In the genomic region with DNA sequence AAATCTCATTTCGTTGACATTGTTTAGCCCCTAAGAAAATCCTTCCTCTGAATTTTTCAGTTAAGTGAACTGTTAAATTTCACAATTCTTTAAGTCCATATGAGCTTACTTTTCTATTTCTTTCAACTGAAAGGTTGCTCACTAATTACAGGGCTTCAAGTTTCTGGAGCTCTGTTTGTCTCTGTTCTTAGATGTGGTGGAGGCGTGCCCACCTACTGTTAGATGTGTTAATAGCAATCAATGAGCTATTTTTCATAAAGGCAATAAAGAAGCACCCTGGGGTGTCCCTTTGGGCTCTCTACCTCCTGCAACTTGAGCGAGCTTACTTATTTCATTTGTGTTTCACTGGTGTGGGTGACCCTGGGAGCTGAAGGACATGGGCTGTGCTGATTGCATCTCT, we compare ENCODE assay signal across 1 cellular context.
TF ChIP-seq lines count a peak whose summit lies in the region.

No MANE protein-coding gene starts in this region.

TF ChIP-seq in HCT116, 20 proteins besides CTCF, POLR2A, EP300 and RAD21:
- TF ChIP-seq JUND (IDR thresholded peaks at IDR 0.05) (no peak), SIN3A (IDR thresholded peaks at IDR 0.05; ENCODE audit: low read depth) (no peak), POLR2AphosphoS5 (IDR thresholded peaks at IDR 0.05; ENCODE audit: low read depth, low read length) (no peak), SRF (IDR thresholded peaks at IDR 0.05; ENCODE audit: low read depth) (no peak), EGR1 (IDR thresholded peaks at IDR 0.05; ENCODE audit: low read depth) (no peak), CEBPB (IDR thresholded peaks at IDR 0.05; ENCODE audit: low read depth) (no peak), SP1 (IDR thresholded peaks at IDR 0.05; ENCODE audit: low read depth) (no peak), ZFX (IDR thresholded peaks at IDR 0.05) (no peak), ELF1 (IDR thresholded peaks at IDR 0.05; ENCODE audit: borderline replicate concordance, low read depth) (no peak), EZH2 (IDR thresholded peaks at IDR 0.05) (no peak), ZNF274 (IDR thresholded peaks at IDR 0.05; ENCODE audit: low read depth, low read length) (no peak), EZH2phosphoT487 (IDR thresholded peaks at IDR 0.05; ENCODE audit: borderline replicate concordance) (no peak), YY1 (IDR thresholded peaks at IDR 0.05; ENCODE audit: extremely low read depth, insufficient replicate concordance, low read depth, low read length) (no peak)
- TF ChIP-seq, protein P1, sequence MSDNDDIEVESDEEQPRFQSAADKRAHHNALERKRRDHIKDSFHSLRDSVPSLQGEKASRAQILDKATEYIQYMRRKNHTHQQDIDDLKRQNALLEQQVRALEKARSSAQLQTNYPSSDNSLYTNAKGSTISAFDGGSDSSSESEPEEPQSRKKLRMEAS (IDR thresholded peaks at IDR 0.05): no peak
- TF ChIP-seq, protein P2, sequence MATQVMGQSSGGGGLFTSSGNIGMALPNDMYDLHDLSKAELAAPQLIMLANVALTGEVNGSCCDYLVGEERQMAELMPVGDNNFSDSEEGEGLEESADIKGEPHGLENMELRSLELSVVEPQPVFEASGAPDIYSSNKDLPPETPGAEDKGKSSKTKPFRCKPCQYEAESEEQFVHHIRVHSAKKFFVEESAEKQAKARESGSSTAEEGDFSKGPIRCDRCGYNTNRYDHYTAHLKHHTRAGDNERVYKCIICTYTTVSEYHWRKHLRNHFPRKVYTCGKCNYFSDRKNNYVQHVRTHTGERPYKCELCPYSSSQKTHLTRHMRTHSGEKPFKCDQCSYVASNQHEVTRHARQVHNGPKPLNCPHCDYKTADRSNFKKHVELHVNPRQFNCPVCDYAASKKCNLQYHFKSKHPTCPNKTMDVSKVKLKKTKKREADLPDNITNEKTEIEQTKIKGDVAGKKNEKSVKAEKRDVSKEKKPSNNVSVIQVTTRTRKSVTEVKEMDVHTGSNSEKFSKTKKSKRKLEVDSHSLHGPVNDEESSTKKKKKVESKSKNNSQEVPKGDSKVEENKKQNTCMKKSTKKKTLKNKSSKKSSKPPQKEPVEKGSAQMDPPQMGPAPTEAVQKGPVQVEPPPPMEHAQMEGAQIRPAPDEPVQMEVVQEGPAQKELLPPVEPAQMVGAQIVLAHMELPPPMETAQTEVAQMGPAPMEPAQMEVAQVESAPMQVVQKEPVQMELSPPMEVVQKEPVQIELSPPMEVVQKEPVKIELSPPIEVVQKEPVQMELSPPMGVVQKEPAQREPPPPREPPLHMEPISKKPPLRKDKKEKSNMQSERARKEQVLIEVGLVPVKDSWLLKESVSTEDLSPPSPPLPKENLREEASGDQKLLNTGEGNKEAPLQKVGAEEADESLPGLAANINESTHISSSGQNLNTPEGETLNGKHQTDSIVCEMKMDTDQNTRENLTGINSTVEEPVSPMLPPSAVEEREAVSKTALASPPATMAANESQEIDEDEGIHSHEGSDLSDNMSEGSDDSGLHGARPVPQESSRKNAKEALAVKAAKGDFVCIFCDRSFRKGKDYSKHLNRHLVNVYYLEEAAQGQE (IDR thresholded peaks at IDR 0.05; ENCODE audit: low read depth): no peak
- TF ChIP-seq, protein P3, sequence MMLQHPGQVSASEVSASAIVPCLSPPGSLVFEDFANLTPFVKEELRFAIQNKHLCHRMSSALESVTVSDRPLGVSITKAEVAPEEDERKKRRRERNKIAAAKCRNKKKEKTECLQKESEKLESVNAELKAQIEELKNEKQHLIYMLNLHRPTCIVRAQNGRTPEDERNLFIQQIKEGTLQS (IDR thresholded peaks at IDR 0.05): no peak
- TF ChIP-seq, protein P4, sequence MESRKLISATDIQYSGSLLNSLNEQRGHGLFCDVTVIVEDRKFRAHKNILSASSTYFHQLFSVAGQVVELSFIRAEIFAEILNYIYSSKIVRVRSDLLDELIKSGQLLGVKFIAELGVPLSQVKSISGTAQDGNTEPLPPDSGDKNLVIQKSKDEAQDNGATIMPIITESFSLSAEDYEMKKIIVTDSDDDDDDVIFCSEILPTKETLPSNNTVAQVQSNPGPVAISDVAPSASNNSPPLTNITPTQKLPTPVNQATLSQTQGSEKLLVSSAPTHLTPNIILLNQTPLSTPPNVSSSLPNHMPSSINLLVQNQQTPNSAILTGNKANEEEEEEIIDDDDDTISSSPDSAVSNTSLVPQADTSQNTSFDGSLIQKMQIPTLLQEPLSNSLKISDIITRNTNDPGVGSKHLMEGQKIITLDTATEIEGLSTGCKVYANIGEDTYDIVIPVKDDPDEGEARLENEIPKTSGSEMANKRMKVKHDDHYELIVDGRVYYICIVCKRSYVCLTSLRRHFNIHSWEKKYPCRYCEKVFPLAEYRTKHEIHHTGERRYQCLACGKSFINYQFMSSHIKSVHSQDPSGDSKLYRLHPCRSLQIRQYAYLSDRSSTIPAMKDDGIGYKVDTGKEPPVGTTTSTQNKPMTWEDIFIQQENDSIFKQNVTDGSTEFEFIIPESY (IDR thresholded peaks at IDR 0.05; ENCODE audit: extremely low read depth, insufficient replicate concordance, low read length): no peak
TF ChIP-seq in HCT116: peak in this region for 0.
